Comparison of ENCODE assay signal across 8 cellular contexts in the genomic region with DNA sequence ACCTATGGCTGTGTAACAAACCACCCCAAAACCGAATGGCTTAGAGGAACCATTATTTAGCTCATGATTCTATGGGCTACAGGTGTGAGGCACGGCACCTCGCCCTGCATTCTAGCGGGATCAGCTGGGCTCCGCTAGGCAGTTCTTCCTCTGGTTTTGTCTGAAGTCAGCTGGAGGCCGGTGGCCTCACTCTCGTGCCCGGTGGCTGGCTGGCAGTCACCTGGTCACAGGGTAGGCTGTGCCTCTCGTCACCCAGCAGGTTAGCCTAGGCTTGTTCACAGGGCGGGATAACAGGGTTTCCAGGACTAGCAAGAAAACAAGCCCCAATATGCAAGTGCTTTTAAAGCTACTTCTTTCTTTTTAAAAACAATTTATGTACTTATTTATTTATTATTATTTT.
"Had no signal": no experiment of that assay in that cellular context is flagged by ENCODE, and none has a peak within 500 bp of the region (broad histone marks: within the 10 kb centered on the region; RNA-seq: fewer than 3 reads in every experiment).

No MANE protein-coding gene starts in this region.

- H3K27ac Mint-ChIP-seq: H9, IgD-negative memory B cell had no signal

- H3K27me3 Mint-ChIP-seq: IgD-negative memory B cell had no signal

- H3K36me3 Mint-ChIP-seq: IgD-negative memory B cell had no signal

- DNase-seq: GM23248, GOT3, H9, HCEC 1CT, KBM-7 had no signal

- H3K4me3 ChIP-seq: GM23248 had no signal

- ATAC-seq: HepG2 had no signal

- H3K27ac ChIP-seq: GM23248, HL-60 had no signal

- H3K4me1 Mint-ChIP-seq: IgD-negative memory B cell had no signal

- H3K9me3 Mint-ChIP-seq: H9 had no signal

- H3K4me3 Mint-ChIP-seq: H9, IgD-negative memory B cell had no signal

- H3K9ac ChIP-seq: GM23248 had no signal
